In genomic region chr3:34022147-34022546, GRCh38 we compare ENCODE assay signal across 20 cellular contexts.
"Had no signal": no experiment of that assay in that cellular context is flagged by ENCODE, and none has a peak within 500 bp of the region (broad histone marks: within the 10 kb centered on the region; RNA-seq: fewer than 3 reads in every experiment).

No MANE protein-coding gene starts in this region.

- H3K4me1 ChIP-seq: neural progenitor cell, right atrium auricular region, sigmoid colon, thyroid gland, uterus had no signal

- H3K4me3 ChIP-seq: dorsolateral prefrontal cortex, hepatocyte, neural progenitor cell, ovary, right atrium auricular region, sigmoid colon, skin epidermis, thyroid gland, uterus had no signal

- DNase-seq: cortex of kidney; dorsolateral prefrontal cortex; effector CD8-positive, alpha-beta T cell; foreskin melanocyte; head of caudate nucleus; kidney; left colon; naive thymus-derived CD8-positive, alpha-beta T cell; ovary; sigmoid colon; stimulated activated CD4-positive, alpha-beta T cell treated with anti-CD3 and anti-CD28 coated beads, Interleukin-2, amount 100 ng/mL, for 24 hours; stimulated activated CD4-positive, alpha-beta T cell treated with anti-CD3 and anti-CD28 coated beads, Interleukin-4, amount 100 ng/mL, for 4 hours; stimulated activated naive CD4-positive, alpha-beta T cell treated with Interleukin-2 at 50 U/mL for 16 hours; thyroid gland; uterus had no signal

- H3K9me3 Mint-ChIP-seq: naive thymus-derived CD8-positive, alpha-beta T cell; type B pancreatic cell had no signal

- H3K27ac Mint-ChIP-seq: neural progenitor cell, type B pancreatic cell had no signal

- H3K27me3 ChIP-seq: dorsolateral prefrontal cortex, hepatocyte, neural progenitor cell, ovary, right atrium auricular region, sigmoid colon, thyroid gland, uterus had no signal

- H3K36me3 ChIP-seq: neural progenitor cell, ovary, right atrium auricular region, sigmoid colon, thyroid gland, uterus had no signal

- H3K4me2 ChIP-seq: hepatocyte, neural progenitor cell had no signal

- H3K27ac ChIP-seq: hepatocyte, neural progenitor cell, ovary, right atrium auricular region, sigmoid colon, skin epidermis, thyroid gland, uterus had no signal

- H3K36me3 Mint-ChIP-seq: naive thymus-derived CD8-positive, alpha-beta T cell; neural progenitor cell; type B pancreatic cell had no signal

- ATAC-seq: left colon; naive thymus-derived CD8-positive, alpha-beta T cell had no signal

- H3K9me3 ChIP-seq: ovary, right atrium auricular region, sigmoid colon, thyroid gland, uterus had no signal

- H2AFZ ChIP-seq: hepatocyte, neural progenitor cell had no signal

- H3K79me2 ChIP-seq: hepatocyte had no signal

- H3K4me3 Mint-ChIP-seq: naive thymus-derived CD8-positive, alpha-beta T cell; neural progenitor cell; type B pancreatic cell had no signal

- H3K9ac ChIP-seq: neural progenitor cell had no signal
